Comparison of ENCODE assay signal across 1 cellular context in the genomic region with DNA sequence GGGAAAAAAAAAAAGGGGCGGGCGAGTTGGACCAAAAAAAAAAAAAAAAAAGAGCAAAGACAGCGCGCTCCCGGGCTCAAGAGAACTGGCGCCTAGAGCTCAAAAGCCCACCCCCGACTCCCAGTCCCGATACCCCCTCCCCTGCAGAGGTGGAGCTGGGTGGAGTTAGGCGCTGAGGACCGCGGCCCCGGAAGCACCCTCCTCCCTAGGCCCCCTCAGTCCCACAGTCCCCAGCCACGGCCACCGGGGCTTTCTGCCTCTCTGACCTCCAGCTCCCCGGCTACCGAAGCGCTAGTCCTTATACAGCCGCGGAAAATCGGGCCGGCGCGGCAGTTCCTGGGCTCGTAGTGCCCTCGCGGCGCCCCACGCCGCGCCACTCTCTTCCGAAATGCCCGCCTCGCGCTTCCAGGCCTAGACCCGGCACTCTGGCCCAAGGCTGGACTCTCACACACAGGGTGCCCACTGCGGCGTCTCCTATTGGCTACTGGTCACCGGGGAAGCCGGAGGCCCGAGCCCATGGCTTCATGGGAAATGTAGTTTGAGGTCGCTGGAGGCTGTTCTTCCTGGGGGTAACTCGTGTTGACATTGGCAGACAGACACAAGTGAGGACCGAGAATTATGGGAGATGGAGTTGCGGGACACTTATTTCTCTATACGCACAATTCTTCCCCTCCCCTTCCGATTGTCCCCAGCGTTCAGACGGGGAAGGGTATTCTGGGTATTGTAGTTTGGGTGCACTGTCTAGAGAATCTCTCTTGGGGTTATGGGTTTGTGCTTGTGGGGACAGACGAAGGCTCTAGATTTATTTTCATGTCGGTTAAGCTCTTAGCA.
TF ChIP-seq lines count a peak whose summit lies in the region.

A gene with protein sequence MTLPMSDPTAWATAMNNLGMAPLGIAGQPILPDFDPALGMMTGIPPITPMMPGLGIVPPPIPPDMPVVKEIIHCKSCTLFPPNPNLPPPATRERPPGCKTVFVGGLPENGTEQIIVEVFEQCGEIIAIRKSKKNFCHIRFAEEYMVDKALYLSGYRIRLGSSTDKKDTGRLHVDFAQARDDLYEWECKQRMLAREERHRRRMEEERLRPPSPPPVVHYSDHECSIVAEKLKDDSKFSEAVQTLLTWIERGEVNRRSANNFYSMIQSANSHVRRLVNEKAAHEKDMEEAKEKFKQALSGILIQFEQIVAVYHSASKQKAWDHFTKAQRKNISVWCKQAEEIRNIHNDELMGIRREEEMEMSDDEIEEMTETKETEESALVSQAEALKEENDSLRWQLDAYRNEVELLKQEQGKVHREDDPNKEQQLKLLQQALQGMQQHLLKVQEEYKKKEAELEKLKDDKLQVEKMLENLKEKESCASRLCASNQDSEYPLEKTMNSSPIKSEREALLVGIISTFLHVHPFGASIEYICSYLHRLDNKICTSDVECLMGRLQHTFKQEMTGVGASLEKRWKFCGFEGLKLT (minus strand): TSS at position 427 of the 831 bp plus-strand sequence. CDS start 199,993 bp downstream, outside the sequence.

TF ChIP-seq in SK-N-SH, 30 proteins besides CTCF, POLR2A, EP300 and RAD21 (continued from another document):
- TF ChIP-seq RXRA (IDR thresholded peaks at IDR 0.05; ENCODE audit: borderline replicate concordance, low read depth) = no peak
- TF ChIP-seq EZH2phosphoT487 (IDR thresholded peaks at IDR 0.05; ENCODE audit: borderline replicate concordance, low read depth) = no peak
- peak; percentile 66 for TF ChIP-seq CHD2 (IDR thresholded peaks at IDR 0.05; ENCODE audit: low read length, partially characterized antibody)
- peak; percentile 89 for TF ChIP-seq ELF1 (IDR thresholded peaks at IDR 0.05)
- TF ChIP-seq MXI1 (IDR thresholded peaks at IDR 0.05; ENCODE audit: low read depth, low read length) = 0 out of 2 replicates have a peak, but pooled peaks have one; percentile 43
- TF ChIP-seq, protein P1, sequence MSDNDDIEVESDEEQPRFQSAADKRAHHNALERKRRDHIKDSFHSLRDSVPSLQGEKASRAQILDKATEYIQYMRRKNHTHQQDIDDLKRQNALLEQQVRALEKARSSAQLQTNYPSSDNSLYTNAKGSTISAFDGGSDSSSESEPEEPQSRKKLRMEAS (IDR thresholded peaks at IDR 0.05; ENCODE audit: low read depth) = peak; percentile 88
